ENCODE assay signal across 8 cellular contexts in genomic region chr6:26595669-26596269, GRCh38. TPM values are rescaled to one million over a fixed set of nuclear protein-coding genes. Genes with fewer than 3 reads are reported as not detected.
A peak's percentile ranks its signal among the peaks of the same experiment; 100 is the strongest.
DNase-seq lines count a peak whose midpoint lies in the region; ATAC-seq, FAIRE-seq and TF ChIP-seq lines count a peak whose summit lies in the region.

No MANE protein-coding gene starts in this region.

- TF ChIP-seq CTCF in fibroblast of pulmonary artery (IDR thresholded peaks at IDR 0.05; ENCODE audit: low read length, missing control alignments) (peak; percentile 88), natural killer cell (IDR thresholded peaks at IDR 0.05) (peak; percentile 99)

- peaks cover 38% of the 10 kb centered on the region for H3K4me1 Mint-ChIP-seq in activated T-helper 1 cell treated with anti-CD3 and anti-CD28 coated beads, Interleukin-12 subunit alpha, Interleukin-12 subunit beta, Interleukin-2, Interleukin-4 antibody, amounts not matched to agents 30 ng/mL and 10 ng/mL and 1 ng/mL, durations not matched to agents 14 hours and 24 hours and 36 hours (ENCODE audit: low read depth)
- peaks cover 6 to 10% of the 10 kb centered on the region in 2 donors for H3K4me1 Mint-ChIP-seq in natural killer cell
- H3K4me1 Mint-ChIP-seq in stimulated activated naive B cell treated with anti-CD40 and anti-IgM and Interleukin-4, amounts not matched to agents 10 μg/mL and 1 μg/mL and 100 μg/mL, for 72 hours = peaks cover 12 to 18% of the 10 kb centered on the region in 2 donors

- no peaks in the 10 kb centered on the region for H3K9me3 Mint-ChIP-seq in activated T-helper 1 cell treated with anti-CD3 and anti-CD28 coated beads, Interleukin-12 subunit alpha, Interleukin-12 subunit beta, Interleukin-2, Interleukin-4 antibody, amounts not matched to agents 30 ng/mL and 10 ng/mL and 1 ng/mL, durations not matched to agents 14 hours and 24 hours and 36 hours
- H3K9me3 Mint-ChIP-seq in natural killer cell = no peaks in the 10 kb centered on the region
- H3K9me3 Mint-ChIP-seq in stimulated activated naive B cell treated with anti-CD40 and anti-IgM and Interleukin-4, amounts not matched to agents 10 μg/mL and 1 μg/mL and 100 μg/mL, for 72 hours = no peaks in the 10 kb centered on the region

- DNase-seq in DMS53 (lab: John Stamatoyannopoulos, UW) (peak; percentile 96), LHCN-M2 (ENCODE audit: low read depth) (peak; percentile 82), RCC 7860 (ENCODE audit: low spot score) (peak; percentile 74), fibroblast of pulmonary artery (ENCODE audit: low read depth) (peak; percentile 88), natural killer cell (peak; percentile 86)
- DNase-seq in activated T-helper 1 cell treated with anti-CD3 and anti-CD28 coated beads, Interleukin-12 subunit alpha, Interleukin-12 subunit beta, Interleukin-2, Interleukin-4 antibody, amounts not matched to agents 30 ng/mL and 10 ng/mL and 1 ng/mL, durations not matched to agents 14 hours and 24 hours and 36 hours (ENCODE audit: low spot score) = peak; percentile 82
- DNase-seq in stimulated activated naive B cell treated with anti-CD40 and anti-IgM and Interleukin-4, amounts not matched to agents 10 μg/mL and 1 μg/mL and 100 μg/mL, for 72 hours = peak; percentile 78

- no peak overlapping the region for H3K4me3 Mint-ChIP-seq in activated T-helper 1 cell treated with anti-CD3 and anti-CD28 coated beads, Interleukin-12 subunit alpha, Interleukin-12 subunit beta, Interleukin-2, Interleukin-4 antibody, amounts not matched to agents 30 ng/mL and 10 ng/mL and 1 ng/mL, durations not matched to agents 14 hours and 24 hours and 36 hours
- no peak overlapping the region for H3K4me3 Mint-ChIP-seq in natural killer cell
- no peak overlapping the region for H3K4me3 Mint-ChIP-seq in stimulated activated naive B cell treated with anti-CD40 and anti-IgM and Interleukin-4, amounts not matched to agents 10 μg/mL and 1 μg/mL and 100 μg/mL, for 72 hours

- no peak for FAIRE-seq in RCC 7860 (lab: Jason Lieb, UNC)

- H3K36me3 Mint-ChIP-seq in activated T-helper 1 cell treated with anti-CD3 and anti-CD28 coated beads, Interleukin-12 subunit alpha, Interleukin-12 subunit beta, Interleukin-2, Interleukin-4 antibody, amounts not matched to agents 30 ng/mL and 10 ng/mL and 1 ng/mL, durations not matched to agents 14 hours and 24 hours and 36 hours (ENCODE audit: low read depth) = peaks cover 20% of the 10 kb centered on the region
- H3K36me3 Mint-ChIP-seq in natural killer cell = no peaks in the 10 kb centered on the region
- H3K36me3 Mint-ChIP-seq in stimulated activated naive B cell treated with anti-CD40 and anti-IgM and Interleukin-4, amounts not matched to agents 10 μg/mL and 1 μg/mL and 100 μg/mL, for 72 hours = peaks cover 8 to 17% of the 10 kb centered on the region in 2 donors

- ATAC-seq in GM21723 (IDR thresholded peaks at IDR 0.05; ENCODE audit: unreplicated experiment) (peak; percentile 66), natural killer cell (peak; percentile 43 to 70 (median 50))
- peak; percentile 74 to 76 for ATAC-seq in stimulated activated naive B cell treated with anti-CD40 and anti-IgM and Interleukin-4, amounts not matched to agents 10 μg/mL and 1 μg/mL and 100 μg/mL, for 72 hours (replicated peaks)

- H3K4me3 ChIP-seq in fibroblast of pulmonary artery (replicated peaks; ENCODE audit: low read depth, low read length) = peak overlapping the region; percentile 99

- H3K27ac Mint-ChIP-seq in activated T-helper 1 cell treated with anti-CD3 and anti-CD28 coated beads, Interleukin-12 subunit alpha, Interleukin-12 subunit beta, Interleukin-2, Interleukin-4 antibody, amounts not matched to agents 30 ng/mL and 10 ng/mL and 1 ng/mL, durations not matched to agents 14 hours and 24 hours and 36 hours = no peak overlapping the region
- no peak overlapping the region for H3K27ac Mint-ChIP-seq in natural killer cell
- no peak overlapping the region for H3K27ac Mint-ChIP-seq in stimulated activated naive B cell treated with anti-CD40 and anti-IgM and Interleukin-4, amounts not matched to agents 10 μg/mL and 1 μg/mL and 100 μg/mL, for 72 hours

- intact Hi-C loops in activated T-helper 1 cell treated with anti-CD3 and anti-CD28 coated beads, Interleukin-12 subunit alpha, Interleukin-12 subunit beta, Interleukin-2, Interleukin-4 antibody, amounts not matched to agents 30 ng/mL and 10 ng/mL and 1 ng/mL, durations not matched to agents 14 hours and 24 hours and 36 hours (cut with micrococcal nuclease) = loop anchor here (1.0 to 5.0 kb wide), 14 partner anchors 18 to 1297 kb away; partner anchors contain the start of genes ZNF184 and ZNF322
- intact Hi-C loops in natural killer cell (cut with micrococcal nuclease) = loop anchor here (1.0 to 5.0 kb wide), 5 partner anchors 23 to 537 kb away; a partner anchor contains a TSS

- peaks cover 35% of the 10 kb centered on the region for H3K27me3 Mint-ChIP-seq in activated T-helper 1 cell treated with anti-CD3 and anti-CD28 coated beads, Interleukin-12 subunit alpha, Interleukin-12 subunit beta, Interleukin-2, Interleukin-4 antibody, amounts not matched to agents 30 ng/mL and 10 ng/mL and 1 ng/mL, durations not matched to agents 14 hours and 24 hours and 36 hours (ENCODE audit: insufficient read depth)
- H3K27me3 Mint-ChIP-seq in natural killer cell (ENCODE audit: low read depth in 2 of 2) = peaks cover 0 to 24% of the 10 kb centered on the region in 2 donors
- H3K27me3 Mint-ChIP-seq in stimulated activated naive B cell treated with anti-CD40 and anti-IgM and Interleukin-4, amounts not matched to agents 10 μg/mL and 1 μg/mL and 100 μg/mL, for 72 hours = peaks cover 20 to 26% of the 10 kb centered on the region in 2 donors

RNA-seq across cellular contexts. Expression of gene ABT1, which starts 1.0 kb away (rescaled TPM):
- total RNA-seq in LHCN-M2 (2014; rRNA removed) (16.7 and 20.6 TPM in 2 replicates), natural killer cell (10 to 100 TPM; 23.9 to 30.7 (median 29.9) TPM)
- polyA plus RNA-seq in LHCN-M2 (2012) = 12.2 TPM
- 32.6 and 32.9 TPM in 2 replicates for total RNA-seq in activated T-helper 1 cell treated with anti-CD3 and anti-CD28 coated beads, Interleukin-12 subunit alpha, Interleukin-12 subunit beta, Interleukin-2, Interleukin-4 antibody, amounts not matched to agents 30 ng/mL and 10 ng/mL and 1 ng/mL, durations not matched to agents 14 hours and 24 hours and 36 hours

RNA-seq across cellular contexts. Expression of gene HMGN4, which starts 57.6 kb away (rescaled TPM):
- 72.8 and 96.6 TPM in 2 replicates for total RNA-seq in LHCN-M2 (2014; rRNA removed)
- 31.7 TPM for polyA plus RNA-seq in LHCN-M2 (2012)
- total RNA-seq in activated T-helper 1 cell treated with anti-CD3 and anti-CD28 coated beads, Interleukin-12 subunit alpha, Interleukin-12 subunit beta, Interleukin-2, Interleukin-4 antibody, amounts not matched to agents 30 ng/mL and 10 ng/mL and 1 ng/mL, durations not matched to agents 14 hours and 24 hours and 36 hours = 77.6 and 86.8 TPM in 2 replicates
- 10 to 100 TPM; 55.7 to 80.6 (median 70.3) TPM for total RNA-seq in natural killer cell

Comparison
In these comparisons a context has a peak if more than half of its experiments do, and no peak if none do; other contexts are left out.
1. Peak in every context shown above with its lines: DNase-seq, ATAC-seq and H3K4me3 ChIP-seq.